ENCODE assay signal across 1 cellular context in genomic region chr14:30903285-30904124, GRCh38.
TF ChIP-seq lines count a peak whose summit lies in the region.

No MANE protein-coding gene starts in this region.

TF ChIP-seq in HepG2, 621 proteins besides CTCF, POLR2A, EP300 and RAD21 (continued from another document):
- TF ChIP-seq FUBP1 (CRISPR knock-in tag; IDR thresholded peaks at IDR 0.05; ENCODE audit: borderline replicate concordance) = no peak
- TF ChIP-seq ZNF792 (CRISPR knock-in tag; IDR thresholded peaks at IDR 0.05) = peak; percentile 44; the same call in 1 of the 2 replicates
- no peak for TF ChIP-seq HOXA5 (CRISPR knock-in tag; IDR thresholded peaks at IDR 0.05)
- TF ChIP-seq ZNF790 (CRISPR knock-in tag; IDR thresholded peaks at IDR 0.05; ENCODE audit: borderline replicate concordance) = no peak
- TF ChIP-seq HDAC2 (CRISPR knock-in tag; IDR thresholded peaks at IDR 0.05) = peak; percentile 61; the same call in 1 of the 2 replicates
- TF ChIP-seq ZNF546 (CRISPR knock-in tag; conservative IDR thresholded peaks at IDR 0.05) = no peak
- 0 out of 2 replicates have a peak, but pooled peaks have one; percentile 42 for TF ChIP-seq ZNF343 (CRISPR knock-in tag; IDR thresholded peaks at IDR 0.05)
- TF ChIP-seq NR2F6 (IDR thresholded peaks at IDR 0.05) = peak; percentile 11; the same call in 1 of the 2 replicates
- TF ChIP-seq NR2F6 (CRISPR knock-in tag; IDR thresholded peaks at IDR 0.05) = no peak
- TF ChIP-seq SOX6 (IDR thresholded peaks at IDR 0.05) = no peak
- TF ChIP-seq SOX6 (CRISPR knock-in tag; IDR thresholded peaks at IDR 0.05) = peak; percentile 53
- no peak for TF ChIP-seq NFIC (IDR thresholded peaks at IDR 0.05; ENCODE audit: low read length)
- no peak for TF ChIP-seq POLR2AphosphoS2 (IDR thresholded peaks at IDR 0.05; ENCODE audit: low read depth, low read length)
- peak; percentile 17; the same call in 1 of the 2 replicates for TF ChIP-seq KAT8 (CRISPR knock-in tag; IDR thresholded peaks at IDR 0.05)
- no peak for TF ChIP-seq SMARCE1 (IDR thresholded peaks at IDR 0.05; ENCODE audit: borderline replicate concordance)
- TF ChIP-seq ZBTB8A (CRISPR knock-in tag; IDR thresholded peaks at IDR 0.05; ENCODE audit: borderline replicate concordance, low read depth) = 0 out of 2 replicates have a peak, but pooled peaks have one; percentile 56
- TF ChIP-seq FOSL2 (CRISPR knock-in tag; IDR thresholded peaks at IDR 0.05) = peak; percentile 58; the same call in 1 of the 2 replicates
- TF ChIP-seq CBFB (CRISPR knock-in tag; IDR thresholded peaks at IDR 0.05) = no peak
- no peak for TF ChIP-seq KDM2A (CRISPR knock-in tag; IDR thresholded peaks at IDR 0.05; ENCODE audit: borderline replicate concordance, low read depth)
- peak; percentile 59 for TF ChIP-seq POGZ (CRISPR knock-in tag; IDR thresholded peaks at IDR 0.05)
- no peak for TF ChIP-seq ZFP90 (CRISPR knock-in tag; IDR thresholded peaks at IDR 0.05; ENCODE audit: borderline replicate concordance)
- no peak for TF ChIP-seq ZNF362 (CRISPR knock-in tag; IDR thresholded peaks at IDR 0.05; ENCODE audit: borderline replicate concordance)
- TF ChIP-seq ZNF326 (CRISPR knock-in tag; IDR thresholded peaks at IDR 0.05; ENCODE audit: borderline replicate concordance) = no peak
- 0 out of 2 replicates have a peak, but pooled peaks have one; percentile 48 for TF ChIP-seq HMG20B (CRISPR knock-in tag; conservative IDR thresholded peaks at IDR 0.05)
- peak; percentile 87 for TF ChIP-seq RARA (CRISPR knock-in tag; IDR thresholded peaks at IDR 0.05)
- peak; percentile 72; the same call in 1 of the 2 replicates for TF ChIP-seq DPF2 (CRISPR knock-in tag; IDR thresholded peaks at IDR 0.05; ENCODE audit: borderline replicate concordance, low read depth)
- no peak for TF ChIP-seq ZNF737 (CRISPR knock-in tag; IDR thresholded peaks at IDR 0.05; ENCODE audit: borderline replicate concordance)
- no peak for TF ChIP-seq ZFY (CRISPR knock-in tag; IDR thresholded peaks at IDR 0.05)
- peak; percentile 90; the same call in 1 of the 2 replicates for TF ChIP-seq CEBPB (IDR thresholded peaks at IDR 0.05; ENCODE audit: borderline replicate concordance, low read depth, low read length)
- peak; percentile 41; the same call in 1 of the 2 replicates for TF ChIP-seq SOX5 (CRISPR knock-in tag; IDR thresholded peaks at IDR 0.05; ENCODE audit: borderline replicate concordance)
- TF ChIP-seq CCDC6 (CRISPR knock-in tag; IDR thresholded peaks at IDR 0.05) = peak; percentile 53; the same call in 1 of the 2 replicates
- TF ChIP-seq ZNF292 (CRISPR knock-in tag; IDR thresholded peaks at IDR 0.05; ENCODE audit: borderline replicate concordance, low read depth) = peak; percentile 29; the same call in 1 of the 2 replicates
- TF ChIP-seq THAP9 (CRISPR knock-in tag; IDR thresholded peaks at IDR 0.05; ENCODE audit: borderline replicate concordance) = no peak
- TF ChIP-seq ZNF570 (CRISPR knock-in tag; IDR thresholded peaks at IDR 0.05; ENCODE audit: borderline replicate concordance) = 0 out of 2 replicates have a peak, but pooled peaks have one; percentile 38
- TF ChIP-seq NFYB (CRISPR knock-in tag; IDR thresholded peaks at IDR 0.05) = no peak
- no peak for TF ChIP-seq ZBTB40 (IDR thresholded peaks at IDR 0.05)
- no peak for TF ChIP-seq ZBTB40 (CRISPR knock-in tag; IDR thresholded peaks at IDR 0.05)
- no peak for TF ChIP-seq LBX2 (CRISPR knock-in tag; IDR thresholded peaks at IDR 0.05; ENCODE audit: borderline replicate concordance)
- TF ChIP-seq HNF4A (CRISPR knock-in tag; IDR thresholded peaks at IDR 0.05) = peak; percentile 91
- peak; percentile 91 for TF ChIP-seq CEBPG (CRISPR knock-in tag; IDR thresholded peaks at IDR 0.05)
- peak; percentile 63; the same call in 1 of the 2 replicates for TF ChIP-seq THRA (CRISPR knock-in tag; IDR thresholded peaks at IDR 0.05; ENCODE audit: borderline replicate concordance)
